23 cellular contexts compared by ENCODE assay signal in genomic region chr5:510521-510920, GRCh38.
"Had no signal": no experiment of that assay in that cellular context is flagged by ENCODE, and none has a peak within 500 bp of the region (broad histone marks: within the 10 kb centered on the region; RNA-seq: fewer than 3 reads in every experiment).

No MANE protein-coding gene starts in this region.

- DNase-seq: naive B cell; naive thymus-derived CD8-positive, alpha-beta T cell; nephron progenitor cell; nucleus accumbens; retina; right lobe of liver; sigmoid colon; small intestine; stimulated activated CD4-positive, alpha-beta T cell treated with anti-CD3 and anti-CD28 coated beads, Interleukin-15, amount 100 ng/mL, for 24 hours; stimulated activated CD4-positive, alpha-beta T cell treated with anti-CD3 and anti-CD28 coated beads, Interleukin-2, amount 100 ng/mL, for 24 hours; stimulated activated CD4-positive, alpha-beta T cell treated with anti-CD3 and anti-CD28 coated beads, Interleukin-2, amount 100 ng/mL, for 48 hours; stimulated activated CD4-positive, alpha-beta T cell treated with anti-CD3 and anti-CD28 coated beads, Interleukin-4, amount 100 ng/mL, for 24 hours; stimulated activated naive B cell treated with anti-CD40 and anti-IgM and Interleukin-4, amounts not matched to agents 10 μg/mL and 1 μg/mL and 100 μg/mL, for 72 hours; stimulated activated naive CD4-positive, alpha-beta T cell treated with Interleukin-2 at 50 U/mL for 16 hours; stomach; tibial artery; transverse colon; upper lobe of right lung; uterus had no signal

- H3K9me3 ChIP-seq: neutrophil, pancreas, prostate gland, right atrium auricular region, right lobe of liver, sigmoid colon, stomach, tibial artery, transverse colon, upper lobe of right lung, uterus had no signal

- H3K27ac ChIP-seq: neutrophil, pancreas, prostate gland, right atrium auricular region, right lobe of liver, sigmoid colon, stomach, tibial artery, transverse colon, upper lobe of right lung, uterus had no signal

- H3K27me3 ChIP-seq: pancreas, right atrium auricular region, right lobe of liver, uterus had no signal

- H3K4me3 ChIP-seq: pancreas, prostate gland, right atrium auricular region, right lobe of liver, sigmoid colon, stomach, tibial artery, transverse colon, upper lobe of right lung, uterus had no signal

- H3K4me1 ChIP-seq: pancreas, prostate gland, right atrium auricular region, right lobe of liver, sigmoid colon, stomach, upper lobe of right lung, uterus had no signal

- H3K36me3 ChIP-seq: neutrophil, pancreas, prostate gland, right atrium auricular region, right lobe of liver, sigmoid colon, stomach, tibial artery, transverse colon, upper lobe of right lung, uterus had no signal
